Comparison of ENCODE assay signal across 22 cellular contexts in the genomic region with DNA sequence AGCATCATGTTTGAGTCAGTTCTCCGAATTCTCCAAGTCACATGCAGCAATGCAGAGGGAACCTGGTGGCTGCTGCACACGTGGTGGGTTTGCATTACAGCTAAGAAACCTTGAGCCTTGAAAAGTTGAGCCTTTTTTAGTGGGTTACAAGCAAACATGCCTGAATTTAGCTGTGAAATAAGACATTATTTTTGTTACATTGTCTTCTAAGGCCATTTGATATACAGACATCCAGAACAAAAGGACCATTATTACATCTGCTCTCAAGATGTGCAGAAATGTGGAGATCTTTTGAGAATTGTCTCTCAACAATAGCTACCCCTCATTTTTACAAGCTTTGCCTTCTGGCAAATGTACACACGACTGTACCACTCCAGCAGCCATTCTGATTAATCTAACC.
DNase-seq lines count a peak whose midpoint lies in the region; ATAC-seq and TF ChIP-seq lines count a peak whose summit lies in the region.
"Had no signal": no experiment of that assay in that cellular context is flagged by ENCODE, and none has a peak within 500 bp of the region (broad histone marks: within the 10 kb centered on the region; RNA-seq: fewer than 3 reads in every experiment).

No MANE protein-coding gene starts in this region.

- no peaks in the 10 kb centered on the region for H3K36me3 ChIP-seq in GM23338 (ENCODE audit: insufficient read depth)
- no peaks in the 10 kb centered on the region for H3K36me3 ChIP-seq in hepatocyte (replicated peaks; ENCODE audit: insufficient read depth, low read depth)
- H3K36me3 ChIP-seq: BE2C; BLaER1 treated with 17β-estradiol and CSF1 and Interleukin-3, amounts not matched to agents 10 nM and 100 nM; HAP-1 had no signal

- H3K79me2 ChIP-seq in GM23338 (replicated peaks; ENCODE audit: insufficient read depth): no peaks in the 10 kb centered on the region
- H3K79me2 ChIP-seq in hepatocyte: no peaks in the 10 kb centered on the region

- H3K27me3 ChIP-seq in GM23338 (ENCODE audit: insufficient read depth): no peaks in the 10 kb centered on the region
- H3K27me3 ChIP-seq in hepatocyte: no peaks in the 10 kb centered on the region
- H3K27me3 ChIP-seq: BE2C; BLaER1 treated with 17β-estradiol and CSF1 and Interleukin-3, amounts not matched to agents 10 nM and 100 nM had no signal

- peaks cover 4% of the 10 kb centered on the region for H3K27me3 Mint-ChIP-seq in GM23338 (ENCODE audit: insufficient read depth, low read depth, poor library complexity)
- H3K27me3 Mint-ChIP-seq in activated T-cell treated with anti-CD3 and anti-CD28 coated beads, Interleukin-2, amount 50 U/mL, for 24 hours: peaks cover 4% of the 10 kb centered on the region
- H3K27me3 Mint-ChIP-seq: CD8-positive, alpha-beta memory T cell had no signal

- peaks cover 5% of the 10 kb centered on the region; the same call in 1 of the 3 replicates for H3K9me3 Mint-ChIP-seq in GM23338
- peaks cover under 1% of the 10 kb centered on the region for H3K9me3 Mint-ChIP-seq in activated T-cell treated with anti-CD3 and anti-CD28 coated beads, Interleukin-2, amount 50 U/mL, for 24 hours
- H3K9me3 Mint-ChIP-seq: CD4-positive, alpha-beta T cell had no signal

- no peak overlapping the region for H3K4me3 Mint-ChIP-seq in GM23338
- no peak overlapping the region for H3K4me3 Mint-ChIP-seq in activated T-cell treated with anti-CD3 and anti-CD28 coated beads, Interleukin-2, amount 50 U/mL, for 24 hours
- H3K4me3 Mint-ChIP-seq: CD14-positive monocyte; CD4-positive, alpha-beta T cell; CD8-positive, alpha-beta memory T cell had no signal

- no peaks in the 10 kb centered on the region for H4K20me1 ChIP-seq in GM23338 (replicated peaks; ENCODE audit: insufficient read depth)
- H4K20me1 ChIP-seq in hepatocyte (ENCODE audit: insufficient read depth, poor library complexity, severe bottlenecking): no peaks in the 10 kb centered on the region
- H4K20me1 ChIP-seq: BLaER1 treated with 17β-estradiol and CSF1 and Interleukin-3, amounts not matched to agents 10 nM and 100 nM had no signal

- H3K36me3 Mint-ChIP-seq in GM23338 (ENCODE audit: low read depth): no peaks in the 10 kb centered on the region
- H3K36me3 Mint-ChIP-seq in activated T-cell treated with anti-CD3 and anti-CD28 coated beads, Interleukin-2, amount 50 U/mL, for 24 hours (ENCODE audit: low read depth): no peaks in the 10 kb centered on the region
- H3K36me3 Mint-ChIP-seq: CD14-positive monocyte; CD8-positive, alpha-beta memory T cell had no signal

- in situ Hi-C loops in SK-MEL-5 (cut with HindIII; ENCODE audit: low pct_unique_long_range_greater_than_20kb, low sequenced_read_pairs): no loop called here

- H3K27ac ChIP-seq in GM23338 (ENCODE audit: low read depth) (no peak overlapping the region), hepatocyte (no peak overlapping the region)
- H3K27ac ChIP-seq: A549; BLaER1 treated with 17β-estradiol and CSF1 and Interleukin-3, amounts not matched to agents 10 nM and 100 nM had no signal

- 63% methylated on average over 3 of the region's 3 CpGs for WGBS in hepatocyte (ENCODE audit: low lambda C conversion rate, missing lambda C conversion rate)

- H2AFZ ChIP-seq in GM23338 (peak overlapping the region; percentile 38; the same call in 1 of the 2 replicates), hepatocyte (no peak overlapping the region)

- H3K4me3 ChIP-seq in GM23338 (no peak overlapping the region), hepatocyte (no peak overlapping the region)
- H3K4me3 ChIP-seq: A549; BLaER1 treated with 17β-estradiol and CSF1 and Interleukin-3, amounts not matched to agents 10 nM and 100 nM; GM12878; HAP-1 had no signal

- no peaks in the 10 kb centered on the region for H3F3A ChIP-seq in GM23338 (replicated peaks; ENCODE audit: low read depth)

- TF ChIP-seq CTCF in GM23338 (conservative IDR thresholded peaks at IDR 0.05; ENCODE audit: low read depth in 2 of 2) (no peak), hepatocyte (IDR thresholded peaks at IDR 0.05; ENCODE audit: poor library complexity) (no peak)

- H3K9me3 ChIP-seq in hepatocyte (ENCODE audit: low read depth): no peaks in the 10 kb centered on the region
- H3K9me3 ChIP-seq: A549; BE2C; BLaER1 treated with 17β-estradiol and CSF1 and Interleukin-3, amounts not matched to agents 10 nM and 100 nM; HAP-1 had no signal

- no peak for DNase-seq in GM23338 (ENCODE audit: low spot score)
- peak; percentile 71 for DNase-seq in SK-MEL-5 (ENCODE audit: low read depth, low spot score)
- peak; percentile 72 for DNase-seq in foreskin melanocyte
- no peak for DNase-seq in activated T-cell treated with anti-CD3 and anti-CD28 coated beads, Interleukin-2, amount 50 U/mL, for 24 hours
- no peak for DNase-seq in hepatocyte (ENCODE audit: low spot score)
- no peak for DNase-seq in NCI-H2171 treated with DMSO at 0.1 percent for 48 hours (lab: John Stamatoyannopoulos, UW)
- DNase-seq: 8988T; ACHN; AML-193; BE2C; CD4-positive, alpha-beta T cell; CD8-positive, alpha-beta memory T cell; DMS 273 treated with DMSO at 0.1 percent for 48 hours; DMS79; EL; GDM1; GOT3 had no signal

- no peak for ATAC-seq in GM23338
- ATAC-seq: A549, GM12878 had no signal

- H3K4me1 Mint-ChIP-seq in GM23338: no peaks in the 10 kb centered on the region
- no peaks in the 10 kb centered on the region for H3K4me1 Mint-ChIP-seq in activated T-cell treated with anti-CD3 and anti-CD28 coated beads, Interleukin-2, amount 50 U/mL, for 24 hours (ENCODE audit: low read depth)
- H3K4me1 Mint-ChIP-seq: CD14-positive monocyte; CD8-positive, alpha-beta memory T cell had no signal

- no peak overlapping the region for H3K4me2 ChIP-seq in GM23338
- no peak overlapping the region for H3K4me2 ChIP-seq in hepatocyte
- H3K4me2 ChIP-seq: A549; BLaER1 treated with 17β-estradiol and CSF1 and Interleukin-3, amounts not matched to agents 10 nM and 100 nM had no signal

- H3K4me1 ChIP-seq in GM23338 (ENCODE audit: insufficient read depth) (no peaks in the 10 kb centered on the region), hepatocyte (ENCODE audit: insufficient read depth) (no peaks in the 10 kb centered on the region)
- H3K4me1 ChIP-seq: A549; BE2C; BLaER1 treated with 17β-estradiol and CSF1 and Interleukin-3, amounts not matched to agents 10 nM and 100 nM; HAP-1 had no signal

- H3K27ac Mint-ChIP-seq in GM23338: no peak overlapping the region
- H3K27ac Mint-ChIP-seq in activated T-cell treated with anti-CD3 and anti-CD28 coated beads, Interleukin-2, amount 50 U/mL, for 24 hours: no peak overlapping the region
- H3K27ac Mint-ChIP-seq: CD14-positive monocyte; CD4-positive, alpha-beta T cell; CD8-positive, alpha-beta memory T cell had no signal

- no peaks in the 10 kb centered on the region; the same call in 1 of the 2 replicates for H3K9me2 ChIP-seq in GM23338 (ENCODE audit: insufficient read depth)
- no peaks in the 10 kb centered on the region for H3K9me2 ChIP-seq in hepatocyte (replicated peaks; ENCODE audit: insufficient read depth)

TF ChIP-seq in GM23338, 12 proteins besides CTCF, POLR2A, EP300 and RAD21 (continues in another document):
- TF ChIP-seq ZNF114 (CRISPR knock-in tag; IDR thresholded peaks at IDR 0.05) (no peak), EZH2phosphoT487 (IDR thresholded peaks at IDR 0.05; ENCODE audit: unreplicated experiment) (no peak), STAT1 (IDR thresholded peaks at IDR 0.05; ENCODE audit: unreplicated experiment) (no peak), EZH2 (IDR thresholded peaks at IDR 0.05; ENCODE audit: low read depth, unreplicated experiment) (no peak)

Comparison
In these comparisons a context has a peak if more than half of its experiments do, and no peak if none do; other contexts are left out.
1. DNase-seq: peak in SK-MEL-5 (single experiment) and foreskin melanocyte (single experiment); none in GM23338 (single experiment), activated T-cell treated with anti-CD3 and anti-CD28 coated beads, Interleukin-2, amount 50 U/mL, for 24 hours (single experiment), hepatocyte (single experiment) and NCI-H2171 treated with DMSO at 0.1 percent for 48 hours (single experiment).